In the genomic region with DNA sequence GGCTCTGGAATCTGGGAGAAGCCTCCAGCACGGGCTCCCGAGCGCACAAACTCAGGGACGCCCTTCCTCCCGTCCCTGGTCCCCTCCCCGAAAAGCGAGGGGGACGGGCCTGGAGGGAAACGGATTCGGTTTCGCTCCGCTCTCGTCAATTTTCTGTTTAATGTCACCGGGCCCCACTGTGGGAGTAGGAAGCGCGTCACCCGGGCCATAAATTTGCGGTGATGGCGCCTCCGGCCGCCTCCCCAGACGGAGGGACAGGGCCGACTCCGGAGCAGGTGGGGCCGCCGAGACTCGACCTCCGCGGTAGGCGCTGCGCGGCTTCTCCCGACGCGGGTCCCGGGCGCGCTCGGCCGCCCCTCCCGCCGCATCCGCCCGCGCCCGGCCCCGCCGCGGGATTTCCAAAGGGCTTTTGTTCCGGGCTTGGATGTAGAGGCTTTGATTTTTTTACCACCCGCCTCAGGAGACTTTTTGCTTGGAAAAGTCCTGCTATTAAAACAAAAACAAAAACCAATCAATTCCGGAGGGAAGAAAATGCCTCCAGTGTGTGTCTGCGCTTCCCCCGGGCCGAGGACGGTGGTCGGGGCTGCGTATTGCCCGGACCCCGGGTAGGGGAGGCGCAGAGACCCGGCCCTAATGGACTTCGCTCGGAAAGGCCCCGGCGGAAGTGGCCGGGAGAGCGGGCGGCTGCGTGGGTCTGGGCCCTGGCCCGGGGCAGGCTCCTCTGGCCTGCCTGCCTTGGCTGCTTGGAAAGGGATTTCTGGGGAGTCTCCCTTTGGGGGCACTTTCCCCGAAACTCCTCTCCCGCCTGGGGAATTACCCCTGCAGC, we compare ENCODE assay signal across 8 cellular contexts. TPM values are rescaled to one million over a fixed set of nuclear protein-coding genes. Genes with fewer than 3 reads are reported as not detected.
DNase-seq lines count a peak whose midpoint lies in the region; ATAC-seq and TF ChIP-seq lines count a peak whose summit lies in the region.

No MANE protein-coding gene starts in this region.

- H3K9ac ChIP-seq in endocrine pancreas (ENCODE audit: control insufficient read depth, insufficient read depth, low read length) = peak overlapping the region; percentile 82

- no peaks in the 10 kb centered on the region for H3K36me3 Mint-ChIP-seq in stimulated activated naive B cell treated with anti-CD40 and anti-IgM and Interleukin-4, amounts not matched to agents 10 μg/mL and 1 μg/mL and 100 μg/mL, for 72 hours

- DNase-seq in activated T-cell treated with anti-CD3 and anti-CD28 coated beads for 24 hours (ENCODE audit: low read depth) (peak; percentile 49), WERI-Rb-1 (no peak)
- DNase-seq in activated T-cell treated with anti-CD3 and anti-CD28 coated beads, Interleukin-2, amount 50 U/mL, for 1 hour = no peak
- DNase-seq in stimulated activated naive B cell treated with anti-CD40 and anti-IgM and Interleukin-4, amounts not matched to agents 10 μg/mL and 1 μg/mL and 100 μg/mL, for 72 hours = peak; percentile 58

- peaks cover 5 to 10% of the 10 kb centered on the region in 2 donors for H3K4me1 Mint-ChIP-seq in stimulated activated naive B cell treated with anti-CD40 and anti-IgM and Interleukin-4, amounts not matched to agents 10 μg/mL and 1 μg/mL and 100 μg/mL, for 72 hours

- H3K4me3 Mint-ChIP-seq in stimulated activated naive B cell treated with anti-CD40 and anti-IgM and Interleukin-4, amounts not matched to agents 10 μg/mL and 1 μg/mL and 100 μg/mL, for 72 hours = peak overlapping the region; percentile 84 to 85

- peak; percentile 79 to 82 for ATAC-seq in stimulated activated naive B cell treated with anti-CD40 and anti-IgM and Interleukin-4, amounts not matched to agents 10 μg/mL and 1 μg/mL and 100 μg/mL, for 72 hours (replicated peaks)
- ATAC-seq in GM21515 (IDR thresholded peaks at IDR 0.05; ENCODE audit: unreplicated experiment) (no peak), HG03196 (IDR thresholded peaks at IDR 0.05; ENCODE audit: unreplicated experiment) (no peak)

- H3K36me3 ChIP-seq in WERI-Rb-1 (peaks cover 7% of the 10 kb centered on the region), endocrine pancreas (ENCODE audit: control insufficient read depth, insufficient read depth, low read length) (no peaks in the 10 kb centered on the region), mesodermal cell (ENCODE audit: control insufficient read depth, insufficient read depth, low read length) (peaks cover 8% of the 10 kb centered on the region)

- TF ChIP-seq CTCF in WERI-Rb-1 (IDR thresholded peaks at IDR 0.05; ENCODE audit: low read depth, low read length) = no peak

- H3K4me1 ChIP-seq in endocrine pancreas (ENCODE audit: control insufficient read depth, insufficient read depth, low read length) (no peaks in the 10 kb centered on the region), mesodermal cell (ENCODE audit: control insufficient read depth, insufficient read depth, low read length, poor library complexity, severe bottlenecking) (peaks cover 54% of the 10 kb centered on the region)

- H3K27me3 Mint-ChIP-seq in stimulated activated naive B cell treated with anti-CD40 and anti-IgM and Interleukin-4, amounts not matched to agents 10 μg/mL and 1 μg/mL and 100 μg/mL, for 72 hours = peaks cover 54 to 75% of the 10 kb centered on the region in 2 donors

- H3K27ac ChIP-seq in WERI-Rb-1 (peak overlapping the region; percentile 63), mesodermal cell (ENCODE audit: low read depth, low read length, severe bottlenecking) (peak overlapping the region; percentile 86)

- H3K9me3 ChIP-seq in WERI-Rb-1 (ENCODE audit: severe bottlenecking) (no peaks in the 10 kb centered on the region), endocrine pancreas (ENCODE audit: control insufficient read depth, low read length) (no peaks in the 10 kb centered on the region), mesodermal cell (ENCODE audit: control insufficient read depth, low read length) (no peaks in the 10 kb centered on the region)

- peaks cover 57% of the 10 kb centered on the region for H3K27me3 ChIP-seq in WERI-Rb-1 (ENCODE audit: insufficient read depth, low read depth, severe bottlenecking)
- no peaks in the 10 kb centered on the region for H3K27me3 ChIP-seq in endocrine pancreas (ENCODE audit: control insufficient read depth, insufficient read depth, low read length)

- H3K4me3 ChIP-seq in WERI-Rb-1 (ENCODE audit: low read depth, low read length) = peak overlapping the region; percentile 60
- H3K4me3 ChIP-seq in endocrine pancreas (ENCODE audit: control insufficient read depth, insufficient read depth, low read length) = no peak overlapping the region
- peak overlapping the region; percentile 46 for H3K4me3 ChIP-seq in mesodermal cell (ENCODE audit: extremely low read depth, insufficient read depth, low read length, poor library complexity, severe bottlenecking)

- H3K27ac Mint-ChIP-seq in stimulated activated naive B cell treated with anti-CD40 and anti-IgM and Interleukin-4, amounts not matched to agents 10 μg/mL and 1 μg/mL and 100 μg/mL, for 72 hours = peak overlapping the region; percentile 84

- 3 to 5% methylated on average over 48 to 60 of the region's 73 CpGs for WGBS in mesodermal cell (ENCODE audit: insufficient coverage in 2 of 2), 2 experiments

- no peaks in the 10 kb centered on the region for H3K9me3 Mint-ChIP-seq in stimulated activated naive B cell treated with anti-CD40 and anti-IgM and Interleukin-4, amounts not matched to agents 10 μg/mL and 1 μg/mL and 100 μg/mL, for 72 hours

RNA-seq across cellular contexts. Expression of gene BAHCC1, which starts 7.8 kb away (rescaled TPM):
- 29.9 TPM for polyA plus RNA-seq in mesodermal cell (2013, experiment 1 of 2)
- 21.6 TPM for polyA plus RNA-seq in mesodermal cell (2013, experiment 2 of 2)

Comparison
In these comparisons a context has a peak if more than half of its experiments do, and no peak if none do; other contexts are left out.
1. DNase-seq: peak in activated T-cell treated with anti-CD3 and anti-CD28 coated beads for 24 hours (single experiment) and stimulated activated naive B cell treated with anti-CD40 and anti-IgM and Interleukin-4, amounts not matched to agents 10 μg/mL and 1 μg/mL and 100 μg/mL, for 72 hours (single experiment); none in activated T-cell treated with anti-CD3 and anti-CD28 coated beads, Interleukin-2, amount 50 U/mL, for 1 hour (single experiment) and WERI-Rb-1 (single experiment).
2. ATAC-seq: peak in stimulated activated naive B cell treated with anti-CD40 and anti-IgM and Interleukin-4, amounts not matched to agents 10 μg/mL and 1 μg/mL and 100 μg/mL, for 72 hours (2 of 2); none in GM21515 (single experiment) and HG03196 (single experiment).